In the genomic region with DNA sequence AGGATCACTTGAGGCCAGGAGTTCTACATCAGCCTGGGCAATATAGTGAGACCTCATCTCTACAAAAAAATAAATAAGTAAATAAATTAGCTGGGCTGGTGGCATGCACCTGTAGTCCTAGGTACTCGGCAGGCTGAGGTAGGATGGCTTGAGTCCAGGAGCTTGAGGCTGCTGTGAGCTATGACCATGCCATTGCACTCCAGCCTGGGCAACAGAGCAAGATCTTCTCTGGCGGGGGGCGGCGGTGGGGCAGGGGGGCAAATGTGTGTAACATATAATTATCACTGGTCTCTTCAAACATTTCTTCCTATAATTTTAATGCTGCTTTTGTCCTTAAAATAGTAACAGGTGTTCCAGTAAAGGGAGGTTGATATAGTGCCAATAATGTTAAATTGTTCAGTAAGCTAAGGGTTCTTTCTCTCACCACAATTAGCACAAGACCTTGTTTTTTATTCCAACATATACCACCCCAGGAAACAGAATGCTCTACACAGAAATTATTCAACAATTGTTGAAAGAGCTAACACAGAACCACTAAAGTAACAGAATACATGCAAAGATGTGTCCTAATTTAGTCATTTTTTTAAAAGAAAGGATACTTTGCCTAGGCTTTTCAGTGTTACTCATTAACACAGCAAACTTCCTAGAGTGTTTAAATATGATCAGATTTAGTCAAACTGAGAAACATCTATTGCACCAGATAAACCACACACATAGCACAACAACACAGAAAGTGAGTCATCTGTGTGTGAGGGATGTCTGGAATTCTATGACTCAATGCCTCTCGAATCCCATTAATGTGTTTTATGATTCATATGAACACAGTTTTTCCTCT, we compare ENCODE assay signal across 8 cellular contexts. TPM values are rescaled to one million over a fixed set of nuclear protein-coding genes. Genes with fewer than 3 reads are reported as not detected.
DNase-seq lines count a peak whose midpoint lies in the region; ATAC-seq and TF ChIP-seq lines count a peak whose summit lies in the region.

No MANE protein-coding gene starts in this region.

- peaks cover 27% of the 10 kb centered on the region for H3K4me1 Mint-ChIP-seq in activated CD4-positive, alpha-beta T cell treated with anti-CD3 and anti-CD28 coated beads, Interleukin-2, amount 10 ng/mL, durations not matched to agents 24 days and 14 days
- H3K4me1 Mint-ChIP-seq in mesothelial cell of epicardium: peaks cover 7% of the 10 kb centered on the region

- intact Hi-C loops in activated CD4-positive, alpha-beta T cell treated with anti-CD3 and anti-CD28 coated beads, Interleukin-2, amount 10 ng/mL, durations not matched to agents 24 days and 14 days (cut with micrococcal nuclease): loop anchor here (1.0 kb wide), 3 partner anchors 22 to 138 kb away; no protein-coding TSS in a partner anchor

- no peak for TF ChIP-seq CTCF in mesothelial cell of epicardium (IDR thresholded peaks at IDR 0.05; ENCODE audit: unreplicated experiment)

- peaks cover 6% of the 10 kb centered on the region for H3K9me3 Mint-ChIP-seq in activated CD4-positive, alpha-beta T cell treated with anti-CD3 and anti-CD28 coated beads, Interleukin-2, amount 10 ng/mL, durations not matched to agents 24 days and 14 days
- H3K9me3 Mint-ChIP-seq in mesothelial cell of epicardium: peaks cover 11% of the 10 kb centered on the region

- H3K27ac Mint-ChIP-seq in activated CD4-positive, alpha-beta T cell treated with anti-CD3 and anti-CD28 coated beads, Interleukin-2, amount 10 ng/mL, durations not matched to agents 24 days and 14 days: peak overlapping the region; percentile 66
- H3K27ac Mint-ChIP-seq in mesothelial cell of epicardium: peak overlapping the region; percentile 58

- no peaks in the 10 kb centered on the region for H3K27me3 Mint-ChIP-seq in activated CD4-positive, alpha-beta T cell treated with anti-CD3 and anti-CD28 coated beads, Interleukin-2, amount 10 ng/mL, durations not matched to agents 24 days and 14 days
- no peaks in the 10 kb centered on the region for H3K27me3 Mint-ChIP-seq in mesothelial cell of epicardium (ENCODE audit: low read depth)

- DNase-seq in activated CD4-positive, alpha-beta T cell treated with anti-CD3 and anti-CD28 coated beads, Interleukin-2, amount 10 ng/mL, durations not matched to agents 24 days and 14 days: no peak
- DNase-seq in activated CD4-positive, alpha-beta T cell treated with anti-CD3 and anti-CD28 coated beads, Interleukin-2, amount 50 U/mL, for 48 hours: no peak
- peak; percentile 5 for DNase-seq in NCI-H1048 (lab: John Stamatoyannopoulos, UW)
- DNase-seq in brain pericyte (ENCODE audit: low read depth, low spot score): peak; percentile 62
- DNase-seq in mesothelial cell of epicardium (ENCODE audit: low spot score in 2 of 2, unreplicated experiment in 2 of 2): no peak
- no peak for DNase-seq in UCSD-AML1 (lab: John Stamatoyannopoulos, UW; ENCODE audit: unreplicated experiment)
- no peak for DNase-seq in activated CD8-positive, alpha-beta memory T cell treated with anti-CD3 and anti-CD28 coated beads, Interleukin-2, amount 50 U/mL, for 48 hours

- peak; percentile 79 for ATAC-seq in HG02571 (IDR thresholded peaks at IDR 0.05; ENCODE audit: unreplicated experiment)

- peak overlapping the region; percentile 24 for H3K4me3 Mint-ChIP-seq in activated CD4-positive, alpha-beta T cell treated with anti-CD3 and anti-CD28 coated beads, Interleukin-2, amount 10 ng/mL, durations not matched to agents 24 days and 14 days
- H3K4me3 Mint-ChIP-seq in mesothelial cell of epicardium: no peak overlapping the region

- peaks cover 47% of the 10 kb centered on the region for H3K36me3 Mint-ChIP-seq in activated CD4-positive, alpha-beta T cell treated with anti-CD3 and anti-CD28 coated beads, Interleukin-2, amount 10 ng/mL, durations not matched to agents 24 days and 14 days (ENCODE audit: low read depth)
- peaks cover 13% of the 10 kb centered on the region for H3K36me3 Mint-ChIP-seq in mesothelial cell of epicardium

RNA-seq across cellular contexts. Expression of a gene that starts 29.1 kb away (rescaled TPM):
- 38.1 and 38.7 TPM in 2 replicates for total RNA-seq in activated CD4-positive, alpha-beta T cell treated with anti-CD3 and anti-CD28 coated beads, Interleukin-2, amount 10 ng/mL, durations not matched to agents 24 days and 14 days
- total RNA-seq in mesothelial cell of epicardium: 43.7 to 45.0 TPM (median 44.0 TPM) in 3 replicates

Comparison
In these comparisons a context has a peak if more than half of its experiments do, and no peak if none do; other contexts are left out.
1. DNase-seq: peak in NCI-H1048 (single experiment) and brain pericyte (single experiment); none in activated CD4-positive, alpha-beta T cell treated with anti-CD3 and anti-CD28 coated beads, Interleukin-2, amount 10 ng/mL, durations not matched to agents 24 days and 14 days (single experiment), activated CD4-positive, alpha-beta T cell treated with anti-CD3 and anti-CD28 coated beads, Interleukin-2, amount 50 U/mL, for 48 hours (0 of 2), mesothelial cell of epicardium (0 of 2), UCSD-AML1 (single experiment) and activated CD8-positive, alpha-beta memory T cell treated with anti-CD3 and anti-CD28 coated beads, Interleukin-2, amount 50 U/mL, for 48 hours (single experiment).